1 cellular context compared by ENCODE assay signal in the genomic region with DNA sequence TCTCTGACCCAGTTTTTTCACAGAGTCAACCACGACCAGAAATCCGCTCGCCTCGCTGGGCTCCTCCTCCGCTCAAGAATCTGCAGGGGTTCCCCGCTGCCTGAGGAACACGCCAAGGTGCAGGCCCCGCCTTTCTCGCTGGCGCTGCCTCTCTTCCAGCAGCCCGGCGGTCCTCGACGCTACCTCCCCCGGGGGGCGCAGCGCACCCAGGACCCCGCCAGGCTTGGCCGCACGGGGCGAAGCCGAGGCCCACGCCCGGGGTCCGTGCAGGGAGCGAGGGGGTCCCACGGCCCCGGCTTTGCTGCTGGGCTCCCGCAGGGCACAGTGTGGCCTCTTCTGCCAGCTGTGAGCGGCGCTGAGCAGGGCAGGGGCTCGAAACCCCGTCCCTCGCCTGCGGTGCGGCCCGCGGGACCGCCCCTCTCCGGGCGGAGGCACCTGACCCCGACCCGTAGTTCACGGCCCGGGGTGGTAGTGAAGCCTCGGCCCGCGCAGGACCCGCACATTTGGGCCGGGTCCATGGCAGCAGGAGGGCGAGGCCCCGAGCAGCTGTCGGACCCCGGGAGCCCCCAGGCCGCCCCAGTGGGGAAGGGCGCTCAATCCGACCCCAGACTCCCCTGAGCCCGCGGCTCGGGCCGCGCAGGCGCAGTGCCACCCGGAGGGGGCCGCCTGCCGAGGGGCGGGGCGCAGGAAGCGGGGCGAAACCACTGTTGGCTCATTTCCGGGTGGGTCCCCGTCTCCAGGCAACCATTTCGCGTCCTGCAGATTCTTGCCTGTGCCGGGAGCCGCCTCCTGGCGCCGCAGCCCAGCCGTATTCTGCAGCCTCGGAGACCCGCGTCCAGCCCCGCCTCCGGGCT.
TF ChIP-seq lines count a peak whose summit lies in the region.

No MANE protein-coding gene starts in this region.

TF ChIP-seq in HepG2, 621 proteins besides CTCF, POLR2A, EP300 and RAD21 (continued from another document and continues in another):
- TF ChIP-seq, protein P1, sequence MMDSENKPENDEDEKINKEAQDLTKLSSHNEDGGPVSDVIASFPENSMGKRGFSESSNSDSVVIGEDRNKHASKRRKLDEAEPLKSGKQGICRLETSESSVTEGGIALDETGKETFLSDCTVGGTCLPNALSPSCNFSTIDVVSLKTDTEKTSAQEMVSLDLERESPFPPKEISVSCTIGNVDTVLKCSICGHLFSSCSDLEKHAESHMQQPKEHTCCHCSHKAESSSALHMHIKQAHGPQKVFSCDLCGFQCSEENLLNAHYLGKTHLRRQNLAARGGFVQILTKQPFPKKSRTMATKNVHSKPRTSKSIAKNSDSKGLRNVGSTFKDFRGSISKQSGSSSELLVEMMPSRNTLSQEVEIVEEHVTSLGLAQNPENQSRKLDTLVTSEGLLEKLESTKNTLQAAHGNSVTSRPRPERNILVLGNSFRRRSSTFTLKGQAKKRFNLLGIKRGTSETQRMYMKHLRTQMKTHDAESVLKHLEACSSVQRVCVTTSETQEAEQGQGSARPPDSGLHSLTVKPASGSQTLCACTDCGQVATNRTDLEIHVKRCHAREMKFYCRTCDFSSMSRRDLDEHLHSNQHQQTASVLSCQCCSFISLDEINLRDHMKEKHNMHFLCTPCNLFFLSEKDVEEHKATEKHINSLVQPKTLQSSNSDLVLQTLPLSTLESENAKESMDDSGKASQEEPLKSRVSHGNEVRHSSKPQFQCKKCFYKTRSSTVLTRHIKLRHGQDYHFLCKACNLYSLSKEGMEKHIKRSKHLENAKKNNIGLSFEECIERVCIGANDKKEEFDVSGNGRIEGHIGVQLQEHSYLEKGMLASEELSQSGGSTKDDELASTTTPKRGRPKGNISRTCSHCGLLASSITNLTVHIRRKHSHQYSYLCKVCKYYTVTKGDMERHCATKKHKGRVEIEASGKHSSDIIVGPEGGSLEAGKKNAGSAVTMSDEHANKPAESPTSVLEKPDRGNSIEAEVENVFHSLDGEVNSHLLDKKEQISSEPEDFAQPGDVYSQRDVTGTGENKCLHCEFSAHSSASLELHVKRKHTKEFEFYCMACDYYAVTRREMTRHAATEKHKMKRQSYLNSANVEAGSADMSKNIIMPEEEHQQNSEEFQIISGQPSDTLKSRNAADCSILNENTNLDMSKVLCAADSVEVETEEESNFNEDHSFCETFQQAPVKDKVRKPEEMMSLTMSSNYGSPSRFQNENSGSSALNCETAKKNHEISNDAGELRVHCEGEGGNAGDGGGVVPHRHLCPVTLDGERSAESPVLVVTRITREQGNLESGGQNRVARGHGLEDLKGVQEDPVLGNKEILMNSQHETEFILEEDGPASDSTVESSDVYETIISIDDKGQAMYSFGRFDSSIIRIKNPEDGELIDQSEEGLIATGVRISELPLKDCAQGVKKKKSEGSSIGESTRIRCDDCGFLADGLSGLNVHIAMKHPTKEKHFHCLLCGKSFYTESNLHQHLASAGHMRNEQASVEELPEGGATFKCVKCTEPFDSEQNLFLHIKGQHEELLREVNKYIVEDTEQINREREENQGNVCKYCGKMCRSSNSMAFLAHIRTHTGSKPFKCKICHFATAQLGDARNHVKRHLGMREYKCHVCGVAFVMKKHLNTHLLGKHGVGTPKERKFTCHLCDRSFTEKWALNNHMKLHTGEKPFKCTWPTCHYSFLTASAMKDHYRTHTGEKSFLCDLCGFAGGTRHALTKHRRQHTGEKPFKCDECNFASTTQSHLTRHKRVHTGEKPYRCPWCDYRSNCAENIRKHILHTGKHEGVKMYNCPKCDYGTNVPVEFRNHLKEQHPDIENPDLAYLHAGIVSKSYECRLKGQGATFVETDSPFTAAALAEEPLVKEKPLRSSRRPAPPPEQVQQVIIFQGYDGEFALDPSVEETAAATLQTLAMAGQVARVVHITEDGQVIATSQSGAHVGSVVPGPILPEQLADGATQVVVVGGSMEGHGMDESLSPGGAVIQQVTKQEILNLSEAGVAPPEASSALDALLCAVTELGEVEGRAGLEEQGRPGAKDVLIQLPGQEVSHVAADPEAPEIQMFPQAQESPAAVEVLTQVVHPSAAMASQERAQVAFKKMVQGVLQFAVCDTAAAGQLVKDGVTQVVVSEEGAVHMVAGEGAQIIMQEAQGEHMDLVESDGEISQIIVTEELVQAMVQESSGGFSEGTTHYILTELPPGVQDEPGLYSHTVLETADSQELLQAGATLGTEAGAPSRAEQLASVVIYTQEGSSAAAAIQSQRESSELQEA (CRISPR knock-in tag; IDR thresholded peaks at IDR 0.05; ENCODE audit: not compliant biosample characterization) = peak; percentile 34
- no peak for TF ChIP-seq MED13 (CRISPR knock-in tag; IDR thresholded peaks at IDR 0.05)
- peak; percentile 80 for TF ChIP-seq ZBTB7B (CRISPR knock-in tag; IDR thresholded peaks at IDR 0.05)
- TF ChIP-seq ZBTB8A (CRISPR knock-in tag; IDR thresholded peaks at IDR 0.05; ENCODE audit: borderline replicate concordance, low read depth) = peak; percentile 96
- TF ChIP-seq, protein P2, sequence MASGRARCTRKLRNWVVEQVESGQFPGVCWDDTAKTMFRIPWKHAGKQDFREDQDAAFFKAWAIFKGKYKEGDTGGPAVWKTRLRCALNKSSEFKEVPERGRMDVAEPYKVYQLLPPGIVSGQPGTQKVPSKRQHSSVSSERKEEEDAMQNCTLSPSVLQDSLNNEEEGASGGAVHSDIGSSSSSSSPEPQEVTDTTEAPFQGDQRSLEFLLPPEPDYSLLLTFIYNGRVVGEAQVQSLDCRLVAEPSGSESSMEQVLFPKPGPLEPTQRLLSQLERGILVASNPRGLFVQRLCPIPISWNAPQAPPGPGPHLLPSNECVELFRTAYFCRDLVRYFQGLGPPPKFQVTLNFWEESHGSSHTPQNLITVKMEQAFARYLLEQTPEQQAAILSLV (CRISPR knock-in tag; IDR thresholded peaks at IDR 0.05; ENCODE audit: borderline replicate concordance) = no peak; the same call in 1 of the 2 replicates
- no peak for TF ChIP-seq NR1H2 (CRISPR knock-in tag; IDR thresholded peaks at IDR 0.05; ENCODE audit: borderline replicate concordance, low read depth)
- TF ChIP-seq ZNF354B (CRISPR knock-in tag; IDR thresholded peaks at IDR 0.05) = no peak
- no peak for TF ChIP-seq REXO4 (CRISPR knock-in tag; IDR thresholded peaks at IDR 0.05; ENCODE audit: borderline replicate concordance)
- no peak for TF ChIP-seq XBP1 (CRISPR knock-in tag; IDR thresholded peaks at IDR 0.05)
- TF ChIP-seq, protein P3, sequence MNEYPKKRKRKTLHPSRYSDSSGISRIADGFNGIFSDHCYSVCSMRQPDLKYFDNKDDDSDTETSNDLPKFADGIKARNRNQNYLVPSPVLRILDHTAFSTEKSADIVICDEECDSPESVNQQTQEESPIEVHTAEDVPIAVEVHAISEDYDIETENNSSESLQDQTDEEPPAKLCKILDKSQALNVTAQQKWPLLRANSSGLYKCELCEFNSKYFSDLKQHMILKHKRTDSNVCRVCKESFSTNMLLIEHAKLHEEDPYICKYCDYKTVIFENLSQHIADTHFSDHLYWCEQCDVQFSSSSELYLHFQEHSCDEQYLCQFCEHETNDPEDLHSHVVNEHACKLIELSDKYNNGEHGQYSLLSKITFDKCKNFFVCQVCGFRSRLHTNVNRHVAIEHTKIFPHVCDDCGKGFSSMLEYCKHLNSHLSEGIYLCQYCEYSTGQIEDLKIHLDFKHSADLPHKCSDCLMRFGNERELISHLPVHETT (CRISPR knock-in tag; conservative IDR thresholded peaks at IDR 0.05) = no peak
- TF ChIP-seq, protein P4, sequence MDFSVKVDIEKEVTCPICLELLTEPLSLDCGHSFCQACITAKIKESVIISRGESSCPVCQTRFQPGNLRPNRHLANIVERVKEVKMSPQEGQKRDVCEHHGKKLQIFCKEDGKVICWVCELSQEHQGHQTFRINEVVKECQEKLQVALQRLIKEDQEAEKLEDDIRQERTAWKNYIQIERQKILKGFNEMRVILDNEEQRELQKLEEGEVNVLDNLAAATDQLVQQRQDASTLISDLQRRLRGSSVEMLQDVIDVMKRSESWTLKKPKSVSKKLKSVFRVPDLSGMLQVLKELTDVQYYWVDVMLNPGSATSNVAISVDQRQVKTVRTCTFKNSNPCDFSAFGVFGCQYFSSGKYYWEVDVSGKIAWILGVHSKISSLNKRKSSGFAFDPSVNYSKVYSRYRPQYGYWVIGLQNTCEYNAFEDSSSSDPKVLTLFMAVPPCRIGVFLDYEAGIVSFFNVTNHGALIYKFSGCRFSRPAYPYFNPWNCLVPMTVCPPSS (IDR thresholded peaks at IDR 0.05) = no peak
- TF ChIP-seq ZC3H13 (CRISPR knock-in tag; IDR thresholded peaks at IDR 0.05) = peak; percentile 36; the same call in 1 of the 2 replicates
- TF ChIP-seq KLF15 (CRISPR knock-in tag; IDR thresholded peaks at IDR 0.05; ENCODE audit: borderline replicate concordance) = no peak
- TF ChIP-seq ZNF101 (CRISPR knock-in tag; IDR thresholded peaks at IDR 0.05; ENCODE audit: borderline replicate concordance, low read depth) = no peak
- peak; percentile 48; the same call in 1 of the 2 replicates for TF ChIP-seq ELF3 (CRISPR knock-in tag; IDR thresholded peaks at IDR 0.05)
- TF ChIP-seq ZNF616 (CRISPR knock-in tag; IDR thresholded peaks at IDR 0.05; ENCODE audit: low read depth) = no peak; the same call in 1 of the 2 replicates
- peak; percentile 82; the same call in 1 of the 2 replicates for TF ChIP-seq ZNF879 (CRISPR knock-in tag; IDR thresholded peaks at IDR 0.05)
- no peak for TF ChIP-seq HNRNPUL1 (IDR thresholded peaks at IDR 0.05; ENCODE audit: low read depth, low read length)
- peak; percentile 60; the same call in 1 of the 2 replicates for TF ChIP-seq GATAD1 (CRISPR knock-in tag; IDR thresholded peaks at IDR 0.05)
- no peak for TF ChIP-seq ZNF746 (CRISPR knock-in tag; IDR thresholded peaks at IDR 0.05)
- TF ChIP-seq, protein P5, sequence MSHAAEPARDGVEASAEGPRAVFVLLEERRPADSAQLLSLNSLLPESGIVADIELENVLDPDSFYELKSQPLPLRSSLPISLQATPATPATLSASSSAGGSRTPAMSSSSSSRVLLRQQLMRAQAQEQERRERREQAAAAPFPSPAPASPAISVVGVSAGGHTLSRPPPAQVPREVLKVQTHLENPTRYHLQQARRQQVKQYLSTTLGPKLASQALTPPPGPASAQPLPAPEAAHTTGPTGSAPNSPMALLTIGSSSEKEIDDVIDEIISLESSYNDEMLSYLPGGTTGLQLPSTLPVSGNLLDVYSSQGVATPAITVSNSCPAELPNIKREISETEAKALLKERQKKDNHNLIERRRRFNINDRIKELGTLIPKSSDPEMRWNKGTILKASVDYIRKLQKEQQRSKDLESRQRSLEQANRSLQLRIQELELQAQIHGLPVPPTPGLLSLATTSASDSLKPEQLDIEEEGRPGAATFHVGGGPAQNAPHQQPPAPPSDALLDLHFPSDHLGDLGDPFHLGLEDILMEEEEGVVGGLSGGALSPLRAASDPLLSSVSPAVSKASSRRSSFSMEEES (CRISPR knock-in tag; IDR thresholded peaks at IDR 0.05) = no peak
- no peak for TF ChIP-seq KMT2B (CRISPR knock-in tag; IDR thresholded peaks at IDR 0.05)
- peak; percentile 47; the same call in 1 of the 2 replicates for TF ChIP-seq SALL1 (CRISPR knock-in tag; IDR thresholded peaks at IDR 0.05)
- TF ChIP-seq PAWR (CRISPR knock-in tag; IDR thresholded peaks at IDR 0.05; ENCODE audit: borderline replicate concordance) = no peak
- TF ChIP-seq IRF2 (CRISPR knock-in tag; IDR thresholded peaks at IDR 0.05) = no peak
- TF ChIP-seq, protein P6, sequence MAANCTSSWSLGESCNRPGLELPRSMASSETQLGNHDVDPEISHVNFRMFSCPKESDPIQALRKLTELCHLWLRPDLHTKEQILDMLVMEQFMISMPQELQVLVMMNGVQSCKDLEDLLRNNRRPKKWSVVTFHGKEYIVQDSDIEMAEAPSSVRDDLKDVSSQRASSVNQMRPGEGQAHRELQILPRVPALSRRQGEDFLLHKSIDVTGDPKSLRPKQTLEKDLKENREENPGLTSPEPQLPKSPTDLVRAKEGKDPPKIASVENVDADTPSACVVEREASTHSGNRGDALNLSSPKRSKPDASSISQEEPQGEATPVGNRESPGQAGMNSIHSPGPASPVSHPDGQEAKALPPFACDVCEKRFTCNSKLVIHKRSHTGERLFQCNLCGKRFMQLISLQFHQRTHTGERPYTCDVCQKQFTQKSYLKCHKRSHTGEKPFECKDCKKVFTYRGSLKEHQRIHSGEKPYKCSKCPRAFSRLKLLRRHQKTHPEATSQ (CRISPR knock-in tag; IDR thresholded peaks at IDR 0.05; ENCODE audit: borderline replicate concordance) = no peak
- TF ChIP-seq, protein P7, sequence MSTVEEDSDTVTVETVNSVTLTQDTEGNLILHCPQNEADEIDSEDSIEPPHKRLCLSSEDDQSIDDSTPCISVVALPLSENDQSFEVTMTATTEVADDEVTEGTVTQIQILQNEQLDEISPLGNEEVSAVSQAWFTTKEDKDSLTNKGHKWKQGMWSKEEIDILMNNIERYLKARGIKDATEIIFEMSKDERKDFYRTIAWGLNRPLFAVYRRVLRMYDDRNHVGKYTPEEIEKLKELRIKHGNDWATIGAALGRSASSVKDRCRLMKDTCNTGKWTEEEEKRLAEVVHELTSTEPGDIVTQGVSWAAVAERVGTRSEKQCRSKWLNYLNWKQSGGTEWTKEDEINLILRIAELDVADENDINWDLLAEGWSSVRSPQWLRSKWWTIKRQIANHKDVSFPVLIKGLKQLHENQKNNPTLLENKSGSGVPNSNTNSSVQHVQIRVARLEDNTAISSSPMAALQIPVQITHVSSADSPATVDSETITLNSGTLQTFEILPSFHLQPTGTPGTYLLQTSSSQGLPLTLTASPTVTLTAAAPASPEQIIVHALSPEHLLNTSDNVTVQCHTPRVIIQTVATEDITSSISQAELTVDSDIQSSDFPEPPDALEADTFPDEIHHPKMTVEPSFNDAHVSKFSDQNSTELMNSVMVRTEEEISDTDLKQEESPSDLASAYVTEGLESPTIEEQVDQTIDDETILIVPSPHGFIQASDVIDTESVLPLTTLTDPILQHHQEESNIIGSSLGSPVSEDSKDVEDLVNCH (CRISPR knock-in tag; IDR thresholded peaks at IDR 0.05) = no peak
- TF ChIP-seq, protein P8, sequence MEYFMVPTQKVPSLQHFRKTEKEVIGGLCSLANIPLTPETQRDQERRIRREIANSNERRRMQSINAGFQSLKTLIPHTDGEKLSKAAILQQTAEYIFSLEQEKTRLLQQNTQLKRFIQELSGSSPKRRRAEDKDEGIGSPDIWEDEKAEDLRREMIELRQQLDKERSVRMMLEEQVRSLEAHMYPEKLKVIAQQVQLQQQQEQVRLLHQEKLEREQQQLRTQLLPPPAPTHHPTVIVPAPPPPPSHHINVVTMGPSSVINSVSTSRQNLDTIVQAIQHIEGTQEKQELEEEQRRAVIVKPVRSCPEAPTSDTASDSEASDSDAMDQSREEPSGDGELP (IDR thresholded peaks at IDR 0.05; ENCODE audit: borderline replicate concordance, low read depth) = no peak; the same call in 1 of the 2 replicates
- TF ChIP-seq ZBTB3 (CRISPR knock-in tag; IDR thresholded peaks at IDR 0.05; ENCODE audit: borderline replicate concordance, low read depth) = no peak
- TF ChIP-seq NFE2L1 (CRISPR knock-in tag; IDR thresholded peaks at IDR 0.05; ENCODE audit: borderline replicate concordance) = no peak
- TF ChIP-seq, protein P9, sequence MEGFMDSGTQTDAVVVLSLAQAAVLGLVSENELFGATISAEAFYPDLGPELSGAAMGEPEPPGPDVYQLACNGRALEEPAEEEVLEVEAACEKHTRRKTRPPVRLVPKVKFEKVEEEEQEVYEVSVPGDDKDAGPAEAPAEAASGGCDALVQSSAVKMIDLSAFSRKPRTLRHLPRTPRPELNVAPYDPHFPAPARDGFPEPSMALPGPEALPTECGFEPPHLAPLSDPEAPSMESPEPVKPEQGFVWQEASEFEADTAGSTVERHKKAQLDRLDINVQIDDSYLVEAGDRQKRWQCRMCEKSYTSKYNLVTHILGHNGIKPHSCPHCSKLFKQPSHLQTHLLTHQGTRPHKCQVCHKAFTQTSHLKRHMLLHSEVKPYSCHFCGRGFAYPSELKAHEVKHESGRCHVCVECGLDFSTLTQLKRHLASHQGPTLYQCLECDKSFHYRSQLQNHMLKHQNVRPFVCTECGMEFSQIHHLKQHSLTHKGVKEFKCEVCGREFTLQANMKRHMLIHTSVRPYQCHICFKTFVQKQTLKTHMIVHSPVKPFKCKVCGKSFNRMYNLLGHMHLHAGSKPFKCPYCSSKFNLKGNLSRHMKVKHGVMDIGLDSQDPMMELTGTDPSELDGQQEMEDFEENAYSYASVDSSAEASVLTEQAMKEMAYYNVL (CRISPR knock-in tag; IDR thresholded peaks at IDR 0.05; ENCODE audit: borderline replicate concordance) = peak; percentile 81; the same call in 1 of the 2 replicates
- TF ChIP-seq POLR2AphosphoS2 (IDR thresholded peaks at IDR 0.05; ENCODE audit: low read depth, low read length) = no peak
- TF ChIP-seq ZFP41 (CRISPR knock-in tag; IDR thresholded peaks at IDR 0.05; ENCODE audit: borderline replicate concordance) = no peak
